ENCODE assay signal across 17 cellular contexts in genomic region chr12:126952106-126953007, GRCh38.
"Had no signal": no experiment of that assay in that cellular context is flagged by ENCODE, and none has a peak within 500 bp of the region (broad histone marks: within the 10 kb centered on the region; RNA-seq: fewer than 3 reads in every experiment).

No MANE protein-coding gene starts in this region.

- H3K4me3 ChIP-seq: mucosa of descending colon, psoas muscle, right lobe of liver, spleen had no signal

- DNase-seq: activated B cell treated with CpG ODN at 0.5 μM for 24 hours; activated CD4-positive, alpha-beta T cell treated with anti-CD3 and anti-CD28 coated beads, Interleukin-2, amount 10 ng/mL, durations not matched to agents 7 days and 5 days; activated CD8-positive, alpha-beta memory T cell treated with anti-CD3 and anti-CD28 coated beads, Interleukin-2, amount 50 U/mL, for 48 hours; activated gamma-delta T cell treated with Interleukin-2 at 50 U/mL for 16 hours; amniotic stem cell; cortex of kidney; effector CD8-positive, alpha-beta T cell; foreskin keratinocyte; left cardiac atrium; mucosa of descending colon; naive thymus-derived CD8-positive, alpha-beta T cell; nucleus accumbens; psoas muscle; right lobe of liver; spleen; stimulated activated naive CD8-positive, alpha-beta T cell treated with anti-CD3 and anti-CD28 coated beads, Interleukin-15, amount 100 ng/mL, for 72 hours; T-helper 2 cell had no signal

- H3K4me1 ChIP-seq: foreskin keratinocyte, psoas muscle, right lobe of liver, spleen had no signal

- H3K27ac ChIP-seq: foreskin keratinocyte, psoas muscle, right lobe of liver, spleen had no signal

- ATAC-seq: foreskin keratinocyte; mucosa of descending colon; naive thymus-derived CD8-positive, alpha-beta T cell; psoas muscle; right lobe of liver; stimulated activated naive CD8-positive, alpha-beta T cell treated with anti-CD3 and anti-CD28 coated beads, Interleukin-15, amount 100 ng/mL, for 72 hours had no signal

- H3K36me3 ChIP-seq: right lobe of liver, spleen had no signal

- H3K9me3 ChIP-seq: mucosa of descending colon, psoas muscle, right lobe of liver had no signal

- H3K27me3 ChIP-seq: foreskin keratinocyte, right lobe of liver, spleen had no signal
